1 cellular context compared by ENCODE assay signal in genomic region chr7:113008755-113009154, GRCh38.
TF ChIP-seq lines count a peak whose summit lies in the region.

No MANE protein-coding gene starts in this region.

TF ChIP-seq in GM23338, 12 proteins besides CTCF, POLR2A, EP300 and RAD21 (continued from another document):
- TF ChIP-seq REST (IDR thresholded peaks at IDR 0.05; ENCODE audit: unreplicated experiment) (no peak), CREB1 (CRISPR knock-in tag; IDR thresholded peaks at IDR 0.05; ENCODE audit: low read depth) (no peak), JUNB (IDR thresholded peaks at IDR 0.05; ENCODE audit: unreplicated experiment) (no peak), ETS1 (IDR thresholded peaks at IDR 0.05) (no peak)
